Comparison of ENCODE assay signal across 8 cellular contexts in genomic region chr6:25601797-25602679, GRCh38. TPM values are rescaled to one million over a fixed set of nuclear protein-coding genes. Genes with fewer than 3 reads are reported as not detected.
DNase-seq lines count a peak whose midpoint lies in the region; ATAC-seq and TF ChIP-seq lines count a peak whose summit lies in the region.

No MANE protein-coding gene starts in this region.

- H3K36me3 ChIP-seq in WERI-Rb-1 (no peaks in the 10 kb centered on the region), hepatocyte (replicated peaks; ENCODE audit: insufficient read depth, low read depth) (no peaks in the 10 kb centered on the region), thoracic aorta (peaks cover 17% of the 10 kb centered on the region)

- H3K4me3 ChIP-seq in WERI-Rb-1 (ENCODE audit: low read depth, low read length), result no peak overlapping the region
- no peak overlapping the region for H3K4me3 ChIP-seq in hepatocyte
- no peak overlapping the region for H3K4me3 ChIP-seq in thoracic aorta

- no peaks in the 10 kb centered on the region for H3K9me3 ChIP-seq in WERI-Rb-1 (ENCODE audit: severe bottlenecking)
- H3K9me3 ChIP-seq in hepatocyte (ENCODE audit: low read depth), result no peaks in the 10 kb centered on the region
- H3K9me3 ChIP-seq in thoracic aorta, result no peaks in the 10 kb centered on the region

- H2AFZ ChIP-seq in hepatocyte, result no peak overlapping the region

- TF ChIP-seq CTCF in WERI-Rb-1 (IDR thresholded peaks at IDR 0.05; ENCODE audit: low read depth, low read length), result peak; percentile 29; the same call in 1 of the 2 replicates
- peak; percentile 67 for TF ChIP-seq CTCF in hepatocyte (IDR thresholded peaks at IDR 0.05; ENCODE audit: poor library complexity)
- TF ChIP-seq CTCF in thoracic aorta (IDR thresholded peaks at IDR 0.05), result peak; percentile 37

- DNase-seq in DMS79 treated with DMSO at 0.1 percent for 48 hours (lab: John Stamatoyannopoulos, UW), result peak; percentile 68
- no peak for DNase-seq in DMS79 (lab: John Stamatoyannopoulos, UW)
- DNase-seq in NCI-H146 treated with DMSO at 0.1 percent for 48 hours (lab: John Stamatoyannopoulos, UW; ENCODE audit: unreplicated experiment), result peak; percentile 52
- no peak for DNase-seq in WERI-Rb-1
- peak; percentile 72 for DNase-seq in hepatocyte (ENCODE audit: low spot score)
- DNase-seq in thoracic aorta (ENCODE audit: low spot score), result no peak
- DNase-seq in NK-92 (lab: John Stamatoyannopoulos, UW; ENCODE audit: unreplicated experiment), result no peak

- ATAC-seq in thoracic aorta (ENCODE audit: insufficient number of reproducible peaks, low FRiP score, low read depth), result no peak
- ATAC-seq in GM21447 (IDR thresholded peaks at IDR 0.05; ENCODE audit: unreplicated experiment), result no peak

- H3K4me1 ChIP-seq in hepatocyte (ENCODE audit: insufficient read depth) (no peaks in the 10 kb centered on the region), thoracic aorta (ENCODE audit: control insufficient read depth in 1 of 2, low read depth in 2 of 2) (peaks cover 0 to 9% of the 10 kb centered on the region in 2 donors)

- WGBS in hepatocyte (ENCODE audit: low lambda C conversion rate, missing lambda C conversion rate), result 25% methylated on average over 4 of the region's 4 CpGs

- H3K27me3 ChIP-seq in WERI-Rb-1 (ENCODE audit: insufficient read depth, low read depth, severe bottlenecking) (no peaks in the 10 kb centered on the region), hepatocyte (no peaks in the 10 kb centered on the region), thoracic aorta (replicated peaks; ENCODE audit: insufficient read depth) (no peaks in the 10 kb centered on the region)

- peak overlapping the region; percentile 13 for H3K4me2 ChIP-seq in hepatocyte

- H4K20me1 ChIP-seq in hepatocyte (ENCODE audit: insufficient read depth, poor library complexity, severe bottlenecking), result no peaks in the 10 kb centered on the region

- no peaks in the 10 kb centered on the region for H3K9me2 ChIP-seq in hepatocyte (replicated peaks; ENCODE audit: insufficient read depth)

- H3K27ac ChIP-seq in WERI-Rb-1 (no peak overlapping the region), hepatocyte (peak overlapping the region; percentile 28), thoracic aorta (no peak overlapping the region)

- no peaks in the 10 kb centered on the region for H3K79me2 ChIP-seq in hepatocyte

RNA-seq across cellular contexts. Expression of gene SCGN, which starts 50.0 kb away (rescaled TPM):
- total RNA-seq in hepatocyte (25.7 and 25.9 TPM in 2 replicates), thoracic aorta (1 to 10 TPM; 1.4 to 4.5 TPM)
- 14.2 and 33.0 TPM in 2 replicates for polyA plus RNA-seq in hepatocyte

Comparison
In these comparisons a context has a peak if more than half of its experiments do, and no peak if none do; other contexts are left out.
1. DNase-seq: peak in DMS79 treated with DMSO at 0.1 percent for 48 hours (single experiment), NCI-H146 treated with DMSO at 0.1 percent for 48 hours (single experiment) and hepatocyte (single experiment); none in DMS79 (single experiment), WERI-Rb-1 (single experiment), thoracic aorta (single experiment) and NK-92 (single experiment).
2. Peak in every context shown above with its lines, with median percentiles within 50 percentile points of each other: CTCF ChIP-seq.